8 cellular contexts compared by ENCODE assay signal in the genomic region with DNA sequence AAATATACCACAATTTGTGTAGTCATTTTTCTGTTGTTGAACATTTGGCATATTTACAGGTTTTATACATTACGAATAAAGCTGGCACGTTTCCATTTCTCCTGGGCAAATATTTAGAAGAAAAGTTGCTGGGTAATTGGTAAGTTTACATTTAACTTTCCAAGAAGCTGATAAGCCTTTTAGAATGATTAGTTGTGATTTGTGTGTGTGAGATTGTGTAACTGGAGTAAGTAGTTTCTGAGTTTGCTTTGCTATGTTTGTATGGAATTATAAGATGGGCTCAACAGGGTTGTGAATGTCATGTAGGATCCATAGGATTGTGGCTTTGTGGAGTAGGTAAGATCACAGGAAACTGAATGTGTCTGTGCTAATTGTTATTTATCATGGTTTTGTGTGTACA. TPM values are rescaled to one million over a fixed set of nuclear protein-coding genes. Genes with fewer than 3 reads are reported as not detected.
DNase-seq lines count a peak whose midpoint lies in the region; ATAC-seq, FAIRE-seq and TF ChIP-seq lines count a peak whose summit lies in the region.
"Had no signal": no experiment of that assay in that cellular context is flagged by ENCODE, and none has a peak within 500 bp of the region (broad histone marks: within the 10 kb centered on the region; RNA-seq: fewer than 3 reads in every experiment).

No MANE protein-coding gene starts in this region.

- H3K27ac ChIP-seq in GM23248 (no peak overlapping the region), RWPE2 (ENCODE audit: poor library complexity, severe bottlenecking) (peak overlapping the region; percentile 62), endodermal cell (ENCODE audit: low read depth, low read length) (no peak overlapping the region)

- in situ Hi-C loops in GM23248 (cut with MboI), result no loop called here

- H3F3A ChIP-seq in GM23248 (ENCODE audit: insufficient read depth), result no peaks in the 10 kb centered on the region

- H4K20me1 ChIP-seq in GM23248 (ENCODE audit: insufficient read depth), result no peaks in the 10 kb centered on the region

- no peak overlapping the region for H3K27ac Mint-ChIP-seq in endodermal cell
- H3K27ac Mint-ChIP-seq in osteocyte (ENCODE audit: unreplicated experiment), result peak overlapping the region; percentile 94

- H3K27me3 Mint-ChIP-seq in endodermal cell (ENCODE audit: insufficient read depth) (no peaks in the 10 kb centered on the region), osteocyte (ENCODE audit: unreplicated experiment) (no peaks in the 10 kb centered on the region)

- H3K36me3 ChIP-seq in GM23248 (ENCODE audit: low read depth) (peaks cover 21% of the 10 kb centered on the region), RWPE2 (ENCODE audit: low read depth) (peaks cover 64% of the 10 kb centered on the region), endodermal cell (ENCODE audit: control insufficient read depth, insufficient read depth, low read length) (peaks cover 48% of the 10 kb centered on the region)

- intact Hi-C loops in left colon (cut with DNase I, micrococcal nuclease), result no loop called here

- ATAC-seq in RWPE2 (ENCODE audit: low read depth), result no peak
- ATAC-seq in left colon, result no peak

- H3K4me3 Mint-ChIP-seq in endodermal cell (peak overlapping the region; percentile 85), osteocyte (ENCODE audit: unreplicated experiment) (peak overlapping the region; percentile 98)

- 94 to 97% methylated on average over 2 of the region's 2 CpGs for WGBS in GM23248 (ENCODE audit: low coverage in 1 of 2, low lambda C conversion rate in 2 of 2, missing lambda C conversion rate in 2 of 2), 2 experiments
- 96 to 100% methylated on average over 2 of the region's 2 CpGs for WGBS in endodermal cell (ENCODE audit: insufficient coverage in 1 of 2, insufficient read length in 1 of 2), 2 experiments

- no peaks in the 10 kb centered on the region for H3K27me3 ChIP-seq in GM23248 (replicated peaks; ENCODE audit: insufficient read depth)
- no peaks in the 10 kb centered on the region for H3K27me3 ChIP-seq in RWPE2 (ENCODE audit: insufficient read depth, poor library complexity, severe bottlenecking)
- H3K27me3 ChIP-seq in endodermal cell (ENCODE audit: control insufficient read depth, insufficient read depth, low read length, poor library complexity, severe bottlenecking), result no peaks in the 10 kb centered on the region

- peaks cover 92% of the 10 kb centered on the region for H3K79me2 ChIP-seq in GM23248 (ENCODE audit: insufficient read depth)

- H3K4me1 Mint-ChIP-seq in endodermal cell (peaks cover 18% of the 10 kb centered on the region), osteocyte (ENCODE audit: unreplicated experiment) (peaks cover 30% of the 10 kb centered on the region)

- H3K4me2 ChIP-seq in GM23248 (ENCODE audit: unreplicated experiment), result peak overlapping the region; percentile 83

- peak overlapping the region; percentile 94 for H3K4me3 ChIP-seq in GM23248
- peak overlapping the region; percentile 78 for H3K4me3 ChIP-seq in RWPE2 (ENCODE audit: severe bottlenecking)
- peak overlapping the region; percentile 94 for H3K4me3 ChIP-seq in endodermal cell (ENCODE audit: low read length)

- no peak overlapping the region for H3K9ac ChIP-seq in GM23248
- H3K9ac ChIP-seq in endodermal cell (ENCODE audit: extremely low read depth, low read length, poor library complexity, severe bottlenecking), result no peak overlapping the region

- no peak for TF ChIP-seq CTCF in RWPE2 (IDR thresholded peaks at IDR 0.05; ENCODE audit: poor library complexity, severe bottlenecking)
- no peak for TF ChIP-seq CTCF in endodermal cell (conservative IDR thresholded peaks at IDR 0.05)
- TF ChIP-seq CTCF in osteocyte (IDR thresholded peaks at IDR 0.05), result no peak

- H3K36me3 Mint-ChIP-seq in endodermal cell (ENCODE audit: low read depth), result peaks cover 53% of the 10 kb centered on the region
- peaks cover 47% of the 10 kb centered on the region for H3K36me3 Mint-ChIP-seq in osteocyte (ENCODE audit: unreplicated experiment)

- peaks cover 6% of the 10 kb centered on the region; the same call in 1 of the 2 replicates for H3K4me1 ChIP-seq in GM23248 (ENCODE audit: insufficient read depth)
- H3K4me1 ChIP-seq in RWPE2 (ENCODE audit: insufficient read depth, poor library complexity, severe bottlenecking), result peaks cover 10% of the 10 kb centered on the region
- H3K4me1 ChIP-seq in endodermal cell (ENCODE audit: control insufficient read depth, insufficient read depth, low read length), result no peaks in the 10 kb centered on the region

- DNase-seq in GM23248 (peak; percentile 7), RWPE2 (ENCODE audit: low spot score) (no peak), endodermal cell (no peak), osteocyte (ENCODE audit: extremely low spot score, unreplicated experiment) (no peak), left colon (no peak), GF-D8 (lab: John Stamatoyannopoulos, UW) (no peak), urothelium cell line (ENCODE audit: low spot score) (no peak)
- DNase-seq: NCI-H187 had no signal

- H2AFZ ChIP-seq in GM23248, result no peak overlapping the region

- FAIRE-seq in urothelium cell line (lab: Jason Lieb, UNC), result no peak

- H3K9me3 Mint-ChIP-seq in endodermal cell (no peaks in the 10 kb centered on the region), osteocyte (ENCODE audit: unreplicated experiment) (peaks cover 3% of the 10 kb centered on the region)

- H3K9me2 ChIP-seq in GM23248 (ENCODE audit: insufficient read depth), result no peaks in the 10 kb centered on the region

- H3K9me3 ChIP-seq in GM23248 (ENCODE audit: low read depth) (no peaks in the 10 kb centered on the region), RWPE2 (ENCODE audit: severe bottlenecking) (no peaks in the 10 kb centered on the region), endodermal cell (ENCODE audit: control insufficient read depth, low read length) (peaks cover 50% of the 10 kb centered on the region)

RNA-seq across cellular contexts. Expression of gene ZNF529, which starts 1.7 kb away (rescaled TPM):
- 8.5 and 15.0 TPM in 2 replicates for total RNA-seq in GM23248 (2014; rRNA removed; shearing (Covaris generic))
- 6.1 and 6.3 TPM in 2 replicates for polyA plus RNA-seq in GM23248 (2016; fragmentation: Nextera tagmentation; extraction: Ambion mirVana)
- 10 to 100 TPM; 14.6 to 20.4 TPM for total RNA-seq in endodermal cell
- 14.7 TPM for polyA plus RNA-seq in endodermal cell (2013, experiment 1 of 2)
- 13.2 TPM for polyA plus RNA-seq in endodermal cell (2013, experiment 2 of 2)
- total RNA-seq in osteocyte, result 18.3 and 18.8 TPM in 2 replicates
- total RNA-seq in left colon, result 1 to 10 TPM; 4.8 to 4.9 TPM

RNA-seq across cellular contexts. Expression of gene ZNF382, which starts 30.4 kb away (rescaled TPM):
- 7.1 and 11.1 TPM in 2 replicates for total RNA-seq in GM23248 (2014; rRNA removed; shearing (Covaris generic))
- 4.8 and 5.3 TPM in 2 replicates for polyA plus RNA-seq in GM23248 (2016; fragmentation: Nextera tagmentation; extraction: Ambion mirVana)
- 10 to 100 TPM; 11.1 to 13.5 TPM for total RNA-seq in endodermal cell
- 21.3 TPM for polyA plus RNA-seq in endodermal cell (2013, experiment 1 of 2)
- 16.8 TPM for polyA plus RNA-seq in endodermal cell (2013, experiment 2 of 2)
- 13.2 and 15.0 TPM in 2 replicates for total RNA-seq in osteocyte
- total RNA-seq in left colon, result 1 to 10 TPM in 1 of 2 donors, under 1 TPM in 1; 0.49 to 1.5 TPM

RNA-seq across cellular contexts. Expression of gene ZNF260, which starts 46.7 kb away (rescaled TPM):
- 11.9 and 12.9 TPM in 2 replicates for total RNA-seq in GM23248 (2014; rRNA removed; shearing (Covaris generic))
- 13.2 and 13.6 TPM in 2 replicates for polyA plus RNA-seq in GM23248 (2016; fragmentation: Nextera tagmentation; extraction: Ambion mirVana)
- total RNA-seq in endodermal cell (10 to 100 TPM; 47.3 to 56.3 TPM), osteocyte (16.4 and 20.9 TPM in 2 replicates), left colon (1 to 10 TPM; 6.6 to 7.2 TPM)
- 33.5 TPM for polyA plus RNA-seq in endodermal cell (2013, experiment 1 of 2)
- polyA plus RNA-seq in endodermal cell (2013, experiment 2 of 2), result 27.9 TPM
